Comparison of ENCODE assay signal across 13 cellular contexts in the genomic region with DNA sequence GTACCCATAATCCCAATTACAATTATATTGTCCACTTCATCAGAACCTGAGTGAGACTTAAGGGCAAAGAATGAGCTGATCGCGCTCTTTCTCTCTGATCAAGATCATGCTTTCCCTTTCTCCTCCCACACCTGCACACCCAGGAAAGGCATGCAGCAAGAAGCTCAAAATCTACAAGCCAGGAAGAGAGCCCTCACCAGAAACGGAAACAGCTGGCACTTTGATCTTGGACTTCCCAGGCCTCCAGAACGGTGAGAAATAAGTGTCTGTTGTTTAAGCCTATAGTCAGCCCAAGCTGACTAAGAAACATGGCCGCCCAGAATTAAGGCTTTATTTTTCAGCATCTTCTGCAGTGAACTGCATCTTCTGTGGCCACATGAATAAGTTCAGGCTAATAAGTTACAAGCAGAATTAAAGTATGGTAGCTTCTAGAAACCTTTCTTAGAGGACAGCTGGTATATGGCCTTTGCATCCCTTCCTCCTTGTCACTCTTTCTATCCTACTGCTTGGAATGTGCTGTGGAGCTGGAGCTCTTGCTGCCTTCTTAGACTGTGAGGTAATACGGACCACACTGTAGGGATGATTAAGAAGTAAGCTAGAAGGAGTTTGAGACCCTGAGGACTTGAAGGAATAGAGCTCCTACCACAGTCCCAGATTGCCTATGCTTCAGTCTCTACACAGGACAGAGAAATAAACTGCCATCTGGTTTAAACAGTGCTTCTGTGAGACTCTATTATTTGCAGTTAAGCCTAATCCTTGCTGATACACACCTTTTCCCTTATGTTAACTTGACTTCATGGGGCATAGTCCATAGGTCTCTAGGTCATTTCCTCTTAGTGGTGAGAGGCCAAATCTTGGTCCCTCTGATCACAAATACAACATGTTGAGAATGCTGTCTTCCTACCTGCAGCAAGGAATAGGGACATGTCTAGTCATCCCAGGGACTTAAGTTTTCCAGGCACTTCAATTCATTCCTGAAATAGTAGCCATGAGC. TPM values are rescaled to one million over a fixed set of nuclear protein-coding genes. Genes with fewer than 3 reads are reported as not detected.
DNase-seq lines count a peak whose midpoint lies in the region; ATAC-seq and TF ChIP-seq lines count a peak whose summit lies in the region.
"Had no signal": no experiment of that assay in that cellular context is flagged by ENCODE, and none has a peak within 500 bp of the region (broad histone marks: within the 10 kb centered on the region; RNA-seq: fewer than 3 reads in every experiment).

No MANE protein-coding gene starts in this region.

- H3K4me2 ChIP-seq in DND-41 (ENCODE audit: insufficient read depth, low read length), result peak overlapping the region; percentile 50
- H3K4me2 ChIP-seq in OCI-LY7 (ENCODE audit: low read length), result peak overlapping the region; percentile 45

- peaks cover 42% of the 10 kb centered on the region for H3K4me1 ChIP-seq in DND-41 (ENCODE audit: insufficient read depth, low read length)
- H3K4me1 ChIP-seq in OCI-LY7 (ENCODE audit: insufficient read depth, low read length, poor library complexity, severe bottlenecking), result peaks cover 46% of the 10 kb centered on the region
- H3K4me1 ChIP-seq in lower lobe of right lung, result peaks cover 26% of the 10 kb centered on the region

- intact Hi-C loops in OCI-LY7 (cut with micrococcal nuclease; ENCODE audit: unreplicated experiment), result no loop called here
- intact Hi-C loops in lower lobe of right lung (cut with DNase I), result no loop called here
- intact Hi-C loops in left cardiac atrium (cut with DNase I), result loop anchor here in 1 of 2 donors (5.0 kb wide), 1 partner anchor 38 kb away; no protein-coding TSS in a partner anchor

- H3K79me2 ChIP-seq in DND-41 (ENCODE audit: insufficient read depth, low read length) (no peaks in the 10 kb centered on the region), OCI-LY7 (ENCODE audit: insufficient read depth, low read depth, low read length) (no peaks in the 10 kb centered on the region)

- no peaks in the 10 kb centered on the region for H4K20me1 ChIP-seq in DND-41 (ENCODE audit: insufficient read depth, low read length)
- no peaks in the 10 kb centered on the region for H4K20me1 ChIP-seq in OCI-LY7 (ENCODE audit: insufficient read depth, low read length)

- H3K36me3 ChIP-seq in DND-41 (ENCODE audit: insufficient read depth, low read length), result no peaks in the 10 kb centered on the region
- no peaks in the 10 kb centered on the region; the same call in 1 of the 2 replicates for H3K36me3 ChIP-seq in OCI-LY7 (ENCODE audit: insufficient read depth, low read length)
- H3K36me3 ChIP-seq in lower lobe of right lung, result no peaks in the 10 kb centered on the region
- H3K36me3 ChIP-seq: ovary, SJSA1, thyroid gland had no signal

- peak overlapping the region; percentile 34 for H3K9ac ChIP-seq in DND-41 (ENCODE audit: low read depth, low read length)

- no TSS peak for BruUV-seq in OCI-LY7 (replicated peaks; lab: Mats Ljungman, UMichigan)

- no peaks in the 10 kb centered on the region for H3K9me2 ChIP-seq in OCI-LY7 (ENCODE audit: insufficient read depth, low read length)

- no peak for TF ChIP-seq CTCF in DND-41 (IDR thresholded peaks at IDR 0.05; ENCODE audit: borderline replicate concordance, extremely low read depth, low read length, poor library complexity, severe bottlenecking)
- TF ChIP-seq CTCF in OCI-LY7 (conservative IDR thresholded peaks at IDR 0.05; ENCODE audit: low read length), result no peak
- no peak for TF ChIP-seq CTCF in lower lobe of right lung (IDR thresholded peaks at IDR 0.05)

- H3K27me3 ChIP-seq in DND-41 (ENCODE audit: insufficient read depth, low read length, poor library complexity) (no peaks in the 10 kb centered on the region), lower lobe of right lung (ENCODE audit: low read depth) (no peaks in the 10 kb centered on the region)
- H3K27me3 ChIP-seq: ovary, SJSA1, thyroid gland had no signal

- DNase-seq in DND-41 (peak; percentile 87), OCI-LY7 (ENCODE audit: low spot score) (peak; percentile 66), lower lobe of right lung (no peak), NCI-H1092 treated with DMSO at 0.1 percent for 48 hours (lab: John Stamatoyannopoulos, UW) (no peak), NCI-H2171 treated with DMSO at 0.1 percent for 48 hours (lab: John Stamatoyannopoulos, UW) (no peak), DMS 273 treated with DMSO at 0.1 percent for 48 hours (lab: John Stamatoyannopoulos, UW) (no peak), left cardiac atrium (no peak)
- peak; percentile 29 for DNase-seq in activated naive CD4-positive, alpha-beta T cell treated with anti-CD3 and anti-CD28 coated beads, Interleukin-2, amount 50 U/mL, for 16 hours
- DNase-seq: ovary, thyroid gland had no signal

- CTCF ChIA-PET in OCI-LY7 (lab: Charles Lee; ENCODE audit: unreplicated experiment), result interaction anchor here (0.6 kb wide), 1 partner anchor 226 kb away, joined by 3 read pairs; no protein-coding TSS in a partner anchor

- peak; percentile 96 for ATAC-seq in DND-41 (ENCODE audit: insufficient read depth, low read depth)
- ATAC-seq in lower lobe of right lung, result peak; percentile 34 to 38
- ATAC-seq in left cardiac atrium, result no peak

- peak overlapping the region in 1 of 2 experiments; percentile 5; a peak in 1 of 4 replicates for H3K4me3 ChIP-seq in DND-41 (ENCODE audit: low read depth in 1 of 2, low read length in 2 of 2)
- no peak overlapping the region for H3K4me3 ChIP-seq in OCI-LY7 (ENCODE audit: low read depth, low read length, poor library complexity, severe bottlenecking)
- no peak overlapping the region for H3K4me3 ChIP-seq in lower lobe of right lung
- H3K4me3 ChIP-seq: ovary, SJSA1, thyroid gland had no signal

- H3K27ac ChIP-seq in DND-41 (ENCODE audit: low read length), result peak overlapping the region; percentile 89
- H3K27ac ChIP-seq in OCI-LY7 (ENCODE audit: low read depth, low read length, poor library complexity, severe bottlenecking), result no peak overlapping the region
- H3K27ac ChIP-seq in lower lobe of right lung, result peak overlapping the region; percentile 8
- H3K27ac ChIP-seq: ovary, SJSA1 had no signal

- H3K9me3 ChIP-seq in DND-41 (ENCODE audit: insufficient read depth, low read length, severe bottlenecking), result peaks cover 5% of the 10 kb centered on the region
- peaks cover 8% of the 10 kb centered on the region; the same call in 1 of the 2 replicates for H3K9me3 ChIP-seq in OCI-LY7 (ENCODE audit: low read length)
- no peaks in the 10 kb centered on the region for H3K9me3 ChIP-seq in lower lobe of right lung
- H3K9me3 ChIP-seq: ovary, SJSA1, thyroid gland had no signal

- H2AFZ ChIP-seq in DND-41 (ENCODE audit: low read depth, low read length) (peak overlapping the region; percentile 73), OCI-LY7 (ENCODE audit: low read length) (peak overlapping the region; percentile 73)

- POLR2A ChIA-PET in OCI-LY7 (lab: Charles Lee), result interaction anchor here (0.5 to 1.0 kb wide), 8 partner anchors 36 to 1992 kb away, joined by 3 to 6 read pairs (median 3); a partner anchor contains a TSS

RNA-seq across cellular contexts. Expression of a gene that starts 17.2 kb away (rescaled TPM):
- not detected in 2 replicates for total RNA-seq in OCI-LY7 (2014; rRNA removed; shearing (Covaris generic))
- not detected in 2 replicates for total RNA-seq in OCI-LY7 (2022)
- total RNA-seq in lower lobe of right lung, result not detected
- total RNA-seq in left cardiac atrium, result not detected
- total RNA-seq: cerebellum, kidney epithelial cell, ovary, SJSA1, thyroid gland had no signal

RNA-seq across cellular contexts. Expression of a gene that starts 31.5 kb away (rescaled TPM):
- total RNA-seq in OCI-LY7 (2014; rRNA removed; shearing (Covaris generic)), result not detected in 2 replicates
- total RNA-seq in OCI-LY7 (2022), result not detected in 2 replicates
- 11.9 TPM for total RNA-seq in lower lobe of right lung
- 10 to 100 TPM in 1 of 2 donors, 1 to 10 TPM in 1; 7.6 to 13.1 TPM for total RNA-seq in left cardiac atrium
- total RNA-seq: kidney epithelial cell, SJSA1 had no signal

RNA-seq across cellular contexts. Expression of a gene that starts 34.8 kb away (rescaled TPM):
- total RNA-seq in OCI-LY7 (2014; rRNA removed; shearing (Covaris generic)), result not detected in 2 replicates
- total RNA-seq in OCI-LY7 (2022) (not detected in 2 replicates), lower lobe of right lung (8.7 TPM), left cardiac atrium (1 to 10 TPM; 4.6 to 9.3 TPM)
- total RNA-seq: cerebellum had no signal

Comparison
In these comparisons a context has a peak if more than half of its experiments do, and no peak if none do; other contexts are left out.
1. ATAC-seq: peak in DND-41 (single experiment) and lower lobe of right lung (2 of 2); none in left cardiac atrium (0 of 2).
2. DNase-seq: peak in DND-41 (single experiment), OCI-LY7 (single experiment) and activated naive CD4-positive, alpha-beta T cell treated with anti-CD3 and anti-CD28 coated beads, Interleukin-2, amount 50 U/mL, for 16 hours (single experiment); none in lower lobe of right lung (single experiment), NCI-H1092 treated with DMSO at 0.1 percent for 48 hours (single experiment), NCI-H2171 treated with DMSO at 0.1 percent for 48 hours (single experiment), DMS 273 treated with DMSO at 0.1 percent for 48 hours (single experiment) and left cardiac atrium (single experiment).
3. RNA of a gene that starts 31.5 kb away (total RNA-seq): 7.6 to 13.1 TPM in left cardiac atrium and 11.9 TPM in lower lobe of right lung (single experiment); not detected in OCI-LY7; every median in the first group is over 4 times any median in the second.